Comparison of ENCODE assay signal across 12 cellular contexts in the genomic region with DNA sequence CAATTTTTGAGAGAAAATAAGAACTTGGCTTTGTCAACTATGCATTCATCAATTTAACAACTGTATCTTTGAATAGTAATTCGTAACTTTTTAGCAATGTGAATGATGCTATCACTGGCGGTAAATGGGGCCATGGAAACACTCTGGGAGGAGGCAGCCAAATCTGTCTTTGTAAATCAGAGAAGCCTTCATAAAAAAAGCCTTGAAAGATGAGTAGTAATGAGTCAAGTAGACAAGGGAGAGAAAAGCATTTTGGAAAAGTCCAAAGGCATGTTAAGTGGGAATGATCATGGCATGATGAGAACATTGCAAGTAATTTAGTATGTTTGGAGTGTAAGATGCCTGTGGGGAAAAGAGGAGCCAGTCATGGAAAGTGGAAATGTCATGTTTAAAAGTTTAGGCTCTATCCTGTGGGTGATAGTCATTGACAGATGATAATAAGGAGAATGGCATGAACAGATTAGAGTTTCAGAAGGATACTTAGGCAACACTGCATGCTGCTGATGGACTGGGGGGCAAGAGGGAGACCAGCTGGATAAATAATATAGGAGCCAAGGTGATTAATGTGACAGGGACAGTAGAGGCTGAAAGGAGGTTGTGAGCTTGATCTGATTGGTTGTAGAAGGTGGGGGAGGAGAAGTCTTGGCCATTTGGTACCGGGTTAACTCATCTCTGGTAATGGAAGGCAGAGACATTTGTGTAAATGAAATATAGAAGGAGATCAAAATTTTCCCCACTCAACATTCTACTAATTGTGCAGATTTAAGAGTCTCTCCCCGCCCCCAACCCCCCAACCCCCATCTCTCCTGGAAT. TPM values are rescaled to one million over a fixed set of nuclear protein-coding genes. Genes with fewer than 3 reads are reported as not detected.
DNase-seq lines count a peak whose midpoint lies in the region; ATAC-seq, FAIRE-seq and TF ChIP-seq lines count a peak whose summit lies in the region.
"Had no signal": no experiment of that assay in that cellular context is flagged by ENCODE, and none has a peak within 500 bp of the region (broad histone marks: within the 10 kb centered on the region; RNA-seq: fewer than 3 reads in every experiment).

No MANE protein-coding gene starts in this region.

- no peak overlapping the region for H3K4me3 Mint-ChIP-seq in WTC11

- no peaks in the 10 kb centered on the region for H3K27me3 Mint-ChIP-seq in WTC11 (ENCODE audit: low read depth)

- no peaks in the 10 kb centered on the region for H3K9me3 ChIP-seq in HepG2 (ENCODE audit: low read length)

- peaks cover 99% of the 10 kb centered on the region for H3K4me1 ChIP-seq in HepG2 (ENCODE audit: insufficient read depth, low read length)

- peaks cover 5% of the 10 kb centered on the region for H3K79me2 ChIP-seq in HepG2 (ENCODE audit: insufficient read depth, low read length)

- CTCF ChIA-PET in WTC11 (lab: Charles Lee), result no interaction called here
- CTCF ChIA-PET in HepG2 (lab: Yijun Ruan, JAX; ENCODE audit: low intra/inter-chr PET ratio, low total read pairs), result no interaction called here

- no peak for TF ChIP-seq RAD21 in HepG2 (CRISPR knock-in tag; IDR thresholded peaks at IDR 0.05)

- H3K36me3 Mint-ChIP-seq in WTC11, result no peaks in the 10 kb centered on the region

- H3K27ac ChIP-seq in HepG2 (ENCODE audit: extremely low read length, insufficient read depth, low read length), result peak overlapping the region; percentile 77

- no peak for FAIRE-seq in HepG2 (lab: Jason Lieb, UNC)

- no peak for TF ChIP-seq POLR2A in HepG2 (IDR thresholded peaks at IDR 0.05; ENCODE audit: insufficient read depth in 1 of 2, low read depth in 2 of 2, low read length in 2 of 2)

- peak overlapping the region; percentile 49 for H3K4me2 ChIP-seq in HepG2 (ENCODE audit: low read depth, low read length)

- no peak for TF ChIP-seq EP300 in HepG2 (IDR thresholded peaks at IDR 0.05; ENCODE audit: low read depth in 2 of 2, low read length in 2 of 2)
- no peak for TF ChIP-seq EP300 in HepG2 (CRISPR knock-in tag; IDR thresholded peaks at IDR 0.05; ENCODE audit: borderline replicate concordance)

- peak overlapping the region; percentile 20 for H3K9ac ChIP-seq in HepG2 (ENCODE audit: insufficient read depth, low read depth, low read length)

- TF ChIP-seq CTCF in WTC11 (IDR thresholded peaks at IDR 0.05) (no peak), HepG2 (CRISPR knock-in tag; IDR thresholded peaks at IDR 0.05) (no peak), GM10266 (IDR thresholded peaks at IDR 0.05; ENCODE audit: control insufficient read depth, insufficient read depth, low read depth, missing control alignments) (no peak)

- POLR2A ChIA-PET in WTC11 (lab: Charles Lee) (no interaction called here), HepG2 (lab: Yijun Ruan, JAX) (interaction anchor here (1.1 to 3.5 kb wide), 7 partner anchors 11 to 237 kb away, joined by 3 to 15 read pairs (median 5); a partner anchor contains a TSS)

- H3K36me3 ChIP-seq in HepG2 (replicated peaks in 1 of 2; ENCODE audit: control insufficient read depth in 1 of 2, insufficient read depth in 2 of 2, low read length in 2 of 2), result no peaks in the 10 kb centered on the region

- intact Hi-C loops in HepG2 (cut with micrococcal nuclease; ENCODE audit: unreplicated experiment), result no loop called here

- no peaks in the 10 kb centered on the region for H4K20me1 ChIP-seq in HepG2 (ENCODE audit: insufficient read depth, low read length)

- no TSS peak for BruUV-seq in HepG2 (replicated peaks; lab: Mats Ljungman, UMichigan)

- 47% methylated on average over 4 of the region's 4 CpGs for WGBS in HepG2 (ENCODE audit: low lambda C conversion rate)

- H3K4me1 Mint-ChIP-seq in WTC11, result peaks cover 50% of the 10 kb centered on the region

- ATAC-seq in GM19395 (IDR thresholded peaks at IDR 0.05; ENCODE audit: unreplicated experiment) (peak; percentile 5), WTC11 (no peak), HepG2 (peak; percentile 30), GM18868 (IDR thresholded peaks at IDR 0.05; ENCODE audit: unreplicated experiment) (no peak)

- no peaks in the 10 kb centered on the region for H3K27me3 ChIP-seq in HepG2 (ENCODE audit: control insufficient read depth in 1 of 2, insufficient read depth in 2 of 2, low read length in 2 of 2)

- no peak overlapping the region; a peak in 1 of 6 replicates for H3K4me3 ChIP-seq in HepG2 (replicated peaks in 1 of 3; ENCODE audit: insufficient read depth in 1 of 3, low read depth in 2 of 3, low read length in 3 of 3)

- H3K9me3 Mint-ChIP-seq in WTC11, result no peaks in the 10 kb centered on the region

- peak overlapping the region; percentile 4; the same call in 1 of the 2 replicates for H3K27ac Mint-ChIP-seq in WTC11

- in situ Hi-C loops in HepG2 (cut with HindIII; ENCODE audit: extremely low pct_ligation_motif_present, low pct_unique_long_range_greater_than_20kb), result no loop called here

- DNase-seq in AG20443 (ENCODE audit: low spot score) (peak; percentile 42), WTC11 (ENCODE audit: low spot score) (no peak), HepG2 (ENCODE audit: low spot score) (no peak), GM10266 (ENCODE audit: extremely low spot score) (no peak), NCI-H1436 (lab: John Stamatoyannopoulos, UW) (no peak)
- DNase-seq in stimulated activated CD4-positive, alpha-beta T cell treated with anti-CD3 and anti-CD28 coated beads, Interleukin-15, amount 100 ng/mL, for 24 hours, result no peak
- DNase-seq: central memory CD4-positive, alpha-beta T cell; COR-L47; Kasumi-1; kidney glomerular epithelial cell had no signal

- H2AFZ ChIP-seq in HepG2 (ENCODE audit: low read length), result no peak overlapping the region

TF ChIP-seq in HepG2, 621 proteins besides CTCF, POLR2A, EP300 and RAD21 (continues in another document):
- no peak for TF ChIP-seq TEAD2 (CRISPR knock-in tag; IDR thresholded peaks at IDR 0.05)
- TF ChIP-seq, protein P1, sequence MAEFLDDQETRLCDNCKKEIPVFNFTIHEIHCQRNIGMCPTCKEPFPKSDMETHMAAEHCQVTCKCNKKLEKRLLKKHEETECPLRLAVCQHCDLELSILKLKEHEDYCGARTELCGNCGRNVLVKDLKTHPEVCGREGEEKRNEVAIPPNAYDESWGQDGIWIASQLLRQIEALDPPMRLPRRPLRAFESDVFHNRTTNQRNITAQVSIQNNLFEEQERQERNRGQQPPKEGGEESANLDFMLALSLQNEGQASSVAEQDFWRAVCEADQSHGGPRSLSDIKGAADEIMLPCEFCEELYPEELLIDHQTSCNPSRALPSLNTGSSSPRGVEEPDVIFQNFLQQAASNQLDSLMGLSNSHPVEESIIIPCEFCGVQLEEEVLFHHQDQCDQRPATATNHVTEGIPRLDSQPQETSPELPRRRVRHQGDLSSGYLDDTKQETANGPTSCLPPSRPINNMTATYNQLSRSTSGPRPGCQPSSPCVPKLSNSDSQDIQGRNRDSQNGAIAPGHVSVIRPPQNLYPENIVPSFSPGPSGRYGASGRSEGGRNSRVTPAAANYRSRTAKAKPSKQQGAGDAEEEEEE (CRISPR knock-in tag; IDR thresholded peaks at IDR 0.05; ENCODE audit: borderline replicate concordance), result no peak
- no peak for TF ChIP-seq GATA4 (IDR thresholded peaks at IDR 0.05; ENCODE audit: borderline replicate concordance, low read depth)
- TF ChIP-seq FOXK1 (CRISPR knock-in tag; IDR thresholded peaks at IDR 0.05; ENCODE audit: borderline replicate concordance, low read depth), result no peak
- no peak for TF ChIP-seq ZNF124 (CRISPR knock-in tag; IDR thresholded peaks at IDR 0.05)
- TF ChIP-seq ZBTB42 (CRISPR knock-in tag; IDR thresholded peaks at IDR 0.05), result no peak
- no peak for TF ChIP-seq JDP2 (CRISPR knock-in tag; IDR thresholded peaks at IDR 0.05; ENCODE audit: borderline replicate concordance)

RNA-seq across cellular contexts. Expression of a gene that starts 16.3 kb away (rescaled TPM):
- total RNA-seq in WTC11 (2021) (83.5 to 107 TPM (median 88.8 TPM) in 3 replicates), HepG2 (2016; rRNA removed; fragmentation: Illumina TruSeq; extraction: Trizol) (22.5 and 24.7 TPM in 2 replicates)
- total RNA-seq in HepG2 (2016; cell fraction: cytosol; rRNA removed; fragmentation: Illumina TruSeq; extraction: Trizol; ENCODE audit: low read depth), result 4.3 and 5.4 TPM in 2 replicates
- 21.4 and 23.6 TPM in 2 replicates for total RNA-seq in HepG2 (2016; cell fraction: insoluble cytoplasmic fraction; rRNA removed; fragmentation: Illumina TruSeq; extraction: Trizol)
- total RNA-seq in HepG2 (2016; cell fraction: membrane; rRNA removed; fragmentation: Illumina TruSeq; extraction: Trizol), result 14.5 and 17.5 TPM in 2 replicates
- 31.3 and 35.8 TPM in 2 replicates for total RNA-seq in HepG2 (2016; cell fraction: nucleus; rRNA removed; fragmentation: Illumina TruSeq; extraction: Trizol)
- 33.4 and 35.4 TPM in 2 replicates for polyA plus RNA-seq in HepG2 (2011; rRNA removed)
- polyA plus RNA-seq in HepG2 (2011; cell fraction: cytosol; rRNA removed), result 19.4 and 28.2 TPM in 2 replicates
- polyA plus RNA-seq in HepG2 (2011; cell fraction: nucleus; rRNA removed), result 51.7 and 53.2 TPM in 2 replicates
- 31.5 and 33.4 TPM in 2 replicates for polyA plus RNA-seq in HepG2 (2012)
- 1.8 and 1.9 TPM in 2 replicates for polyA plus RNA-seq in HepG2 (2016; cell fraction: cytosol; fragmentation: Illumina TruSeq; extraction: Trizol; ENCODE audit: low read depth)
- 22.0 and 23.2 TPM in 2 replicates for polyA plus RNA-seq in HepG2 (2016; cell fraction: insoluble cytoplasmic fraction; fragmentation: Illumina TruSeq; extraction: Trizol; ENCODE audit: low read depth)
- 7.4 and 7.5 TPM in 2 replicates for polyA plus RNA-seq in HepG2 (2016; cell fraction: membrane; fragmentation: Illumina TruSeq; extraction: Trizol; ENCODE audit: low read depth)
- 70.5 and 74.3 TPM in 2 replicates for polyA plus RNA-seq in HepG2 (2016; cell fraction: nucleus; fragmentation: Illumina TruSeq; extraction: Trizol; ENCODE audit: insufficient read depth, low read depth)
- polyA minus RNA-seq in HepG2 (2011; rRNA and poly(A)+ RNA removed; ENCODE audit: low replicate concordance), result 0.26 and 48.0 TPM in 2 replicates
- 37.3 and 43.9 TPM in 2 replicates for polyA minus RNA-seq in HepG2 (2011; cell fraction: cytosol; rRNA and poly(A)+ RNA removed)
- polyA minus RNA-seq in HepG2 (2011; cell fraction: nucleus; rRNA and poly(A)+ RNA removed), result 61.7 and 66.8 TPM in 2 replicates

Comparison
In these comparisons a context has a peak if more than half of its experiments do, and no peak if none do; other contexts are left out.
1. ATAC-seq: peak in GM19395 (single experiment) and HepG2 (single experiment); none in WTC11 (single experiment) and GM18868 (single experiment).